Comparison of ENCODE assay signal across 20 cellular contexts in genomic region chr16:81276323-81276722, GRCh38. TPM values are rescaled to one million over a fixed set of nuclear protein-coding genes. Genes with fewer than 3 reads are reported as not detected.
DNase-seq lines count a peak whose midpoint lies in the region; ATAC-seq and TF ChIP-seq lines count a peak whose summit lies in the region.
"Had no signal": no experiment of that assay in that cellular context is flagged by ENCODE, and none has a peak within 500 bp of the region (broad histone marks: within the 10 kb centered on the region; RNA-seq: fewer than 3 reads in every experiment).

No MANE protein-coding gene starts in this region.

- no peak for DNase-seq in PC-9
- DNase-seq in stomach, result no peak
- no peak for DNase-seq in BE2C
- DNase-seq: activated CD4-positive, CD25-positive, alpha-beta regulatory T cell treated with anti-CD3 and anti-CD28 coated beads, Interleukin-2, amount 50 U/mL, for 72 hours; glutamatergic neuron; natural killer cell; NCI-H1694; NCI-H2171 treated with DMSO at 0.1 percent for 48 hours; NCI-H524 treated with DMSO at 0.1 percent for 48 hours; SJCRH30; uterus had no signal

- no peak for TF ChIP-seq EP300 in stomach (IDR thresholded peaks at IDR 0.05)

- POLR2A ChIA-PET in PC-9 (lab: Charles Lee; ENCODE audit: unreplicated experiment), result no interaction called here

- H3K4me2 ChIP-seq in PC-9, result no peak overlapping the region
- H3K4me2 ChIP-seq: BLaER1 treated with 17β-estradiol and CSF1 and Interleukin-3, amounts not matched to agents 10 nM and 100 nM had no signal

- no peak overlapping the region for H2AFZ ChIP-seq in PC-9

- H3K9me2 ChIP-seq in PC-9 (ENCODE audit: insufficient read depth), result no peaks in the 10 kb centered on the region

- no peaks in the 10 kb centered on the region for H3K79me2 ChIP-seq in PC-9 (ENCODE audit: low read depth)

- TF ChIP-seq CTCF in PC-9 (conservative IDR thresholded peaks at IDR 0.05), result no peak
- no peak for TF ChIP-seq CTCF in stomach (IDR thresholded peaks at IDR 0.05)
- no peak for TF ChIP-seq CTCF in BE2C (IDR thresholded peaks at IDR 0.05; ENCODE audit: low read depth, low read length)

- H3K36me3 ChIP-seq in PC-9 (ENCODE audit: low read depth), result no peaks in the 10 kb centered on the region
- no peaks in the 10 kb centered on the region for H3K36me3 ChIP-seq in esophagus (ENCODE audit: control insufficient read depth in 2 of 2, insufficient read depth in 2 of 2, low read length in 1 of 2)
- no peaks in the 10 kb centered on the region for H3K36me3 ChIP-seq in mucosa of rectum (ENCODE audit: control insufficient read depth in 2 of 2, insufficient read depth in 2 of 2, low read length in 2 of 2)
- H3K36me3 ChIP-seq in stomach, result no peaks in the 10 kb centered on the region
- H3K36me3 ChIP-seq in BE2C, result no peaks in the 10 kb centered on the region
- H3K36me3 ChIP-seq: BLaER1 treated with 17β-estradiol and CSF1 and Interleukin-3, amounts not matched to agents 10 nM and 100 nM; breast epithelium; pancreas; SJCRH30; uterus had no signal

- H3K27me3 ChIP-seq in PC-9 (ENCODE audit: insufficient read depth, low read depth), result no peaks in the 10 kb centered on the region
- H3K27me3 ChIP-seq in esophagus (ENCODE audit: control insufficient read depth in 1 of 2, insufficient read depth in 2 of 2, low read length in 2 of 2), result no peaks in the 10 kb centered on the region
- H3K27me3 ChIP-seq in mucosa of rectum (ENCODE audit: control insufficient read depth in 2 of 2, insufficient read depth in 2 of 2, low read length in 2 of 2), result no peaks in the 10 kb centered on the region
- H3K27me3 ChIP-seq in stomach, result no peaks in the 10 kb centered on the region
- no peaks in the 10 kb centered on the region for H3K27me3 ChIP-seq in BE2C
- H3K27me3 ChIP-seq: BLaER1 treated with 17β-estradiol and CSF1 and Interleukin-3, amounts not matched to agents 10 nM and 100 nM; breast epithelium; pancreas; SJCRH30; uterus had no signal

- H3K4me3 ChIP-seq in PC-9 (no peak overlapping the region), esophagus (ENCODE audit: low read depth in 1 of 2, low read length in 2 of 2) (no peak overlapping the region), mucosa of rectum (ENCODE audit: low read length in 2 of 2) (peak overlapping the region in 1 of 2 donors; percentile 3), stomach (no peak overlapping the region), BE2C (ENCODE audit: low read depth, low read length) (no peak overlapping the region)
- H3K4me3 ChIP-seq: BLaER1 treated with 17β-estradiol and CSF1 and Interleukin-3, amounts not matched to agents 10 nM and 100 nM; breast epithelium; pancreas; SJCRH30; uterus had no signal

- peaks cover 15% of the 10 kb centered on the region for H3F3A ChIP-seq in PC-9 (ENCODE audit: insufficient read depth, low read depth)

- H3K4me1 ChIP-seq in PC-9 (replicated peaks; ENCODE audit: insufficient read depth) (peaks cover 36% of the 10 kb centered on the region), esophagus (ENCODE audit: control insufficient read depth in 2 of 2, insufficient read depth in 2 of 2, low read length in 1 of 2) (peaks cover 4 to 22% of the 10 kb centered on the region in 2 donors), mucosa of rectum (ENCODE audit: control insufficient read depth in 2 of 2, insufficient read depth in 2 of 2, low read length in 2 of 2) (peaks cover 33 to 47% of the 10 kb centered on the region in 2 donors), stomach (peaks cover 22 to 33% (median 26%) of the 10 kb centered on the region in 4 donors), BE2C (peaks cover 7% of the 10 kb centered on the region)
- H3K4me1 ChIP-seq: breast epithelium, pancreas, SJCRH30, uterus had no signal

- intact Hi-C loops in PC-9 (cut with micrococcal nuclease; ENCODE audit: unreplicated experiment) (no loop called here), stomach (cut with DNase I; ENCODE audit: low total_unique reads) (no loop called here)

- H3K27ac ChIP-seq in PC-9 (peak overlapping the region; percentile 12; the same call in 1 of the 2 replicates), esophagus (ENCODE audit: low read depth in 2 of 2, low read length in 1 of 2) (peak overlapping the region; percentile 87 to 96), mucosa of rectum (ENCODE audit: low read depth in 2 of 2, low read length in 2 of 2) (peak overlapping the region; percentile 93 to 94), stomach (peak overlapping the region; percentile 73 to 88 (median 85))
- H3K27ac ChIP-seq: BLaER1 treated with 17β-estradiol and CSF1 and Interleukin-3, amounts not matched to agents 10 nM and 100 nM; breast epithelium; pancreas; SJCRH30; uterus had no signal

- H3K9me3 ChIP-seq in PC-9 (ENCODE audit: insufficient read depth, low read depth) (no peaks in the 10 kb centered on the region), esophagus (ENCODE audit: control insufficient read depth in 2 of 2, insufficient read depth in 1 of 2, low read depth in 1 of 2, low read length in 1 of 2) (no peaks in the 10 kb centered on the region), mucosa of rectum (ENCODE audit: control insufficient read depth in 2 of 2, low read length in 2 of 2) (no peaks in the 10 kb centered on the region), stomach (no peaks in the 10 kb centered on the region), BE2C (no peaks in the 10 kb centered on the region)
- H3K9me3 ChIP-seq: BLaER1 treated with 17β-estradiol and CSF1 and Interleukin-3, amounts not matched to agents 10 nM and 100 nM; breast epithelium; pancreas; SJCRH30; uterus had no signal

- no peak for TF ChIP-seq POLR2A in stomach (IDR thresholded peaks at IDR 0.05)

- WGBS in esophagus, 2 donors, result 83 to 86% methylated on average over 3 of the region's 3 CpGs
- 85 to 97% (median 94%) methylated on average over 2 to 3 of the region's 3 CpGs for WGBS in stomach, 5 donors

- no TSS peak for BruUV-seq in PC-9 (replicated peaks; lab: Mats Ljungman, UMichigan)

- CTCF ChIA-PET in PC-9 (lab: Charles Lee), result no interaction called here

- ATAC-seq in GM18909 (IDR thresholded peaks at IDR 0.05; ENCODE audit: poor library complexity, unreplicated experiment) (no peak), HG03196 (IDR thresholded peaks at IDR 0.05; ENCODE audit: unreplicated experiment) (no peak), GM18873 (IDR thresholded peaks at IDR 0.05; ENCODE audit: low FRiP score, unreplicated experiment) (no peak)

- H4K20me1 ChIP-seq in PC-9 (ENCODE audit: insufficient read depth), result no peaks in the 10 kb centered on the region
- H4K20me1 ChIP-seq: BLaER1 treated with 17β-estradiol and CSF1 and Interleukin-3, amounts not matched to agents 10 nM and 100 nM had no signal

- H3K9ac ChIP-seq in mucosa of rectum (ENCODE audit: low read depth in 1 of 2, low read length in 2 of 2), result peak overlapping the region in 1 of 2 donors; percentile 38
- H3K9ac ChIP-seq: BLaER1 treated with 17β-estradiol and CSF1 and Interleukin-3, amounts not matched to agents 10 nM and 100 nM had no signal

RNA-seq across cellular contexts. Expression of gene BCO1, which starts 37.8 kb away (rescaled TPM):
- 1.4 and 1.5 TPM in 2 replicates for total RNA-seq in PC-9 (2021)
- under 1 TPM; 0.16 to 0.41 TPM for polyA plus RNA-seq in esophagus
- 1 to 10 TPM in 2 of 5 donors, not detected in 3; 2.2 to 5.8 TPM for total RNA-seq in stomach
- polyA plus RNA-seq in stomach, result 1 to 10 TPM in 1 of 3 donors, under 1 TPM in 2; 0.38 to 2.1 (median 0.44) TPM
- not detected for polyA plus RNA-seq in BE2C (2012; ENCODE audit: insufficient read depth, insufficient read length, low read depth)
- total RNA-seq: LHCN-M2, natural killer cell, SJCRH30 had no signal

RNA-seq across cellular contexts. Expression of gene GAN, which starts 38.4 kb away (rescaled TPM):
- total RNA-seq in PC-9 (2021), result 11.9 TPM in 2 replicates
- polyA plus RNA-seq in esophagus, result 1 to 10 TPM; 2.9 to 6.8 TPM
- 10 to 100 TPM in 4 of 5 donors, 1 to 10 TPM in 1; 3.6 to 38.5 (median 12.3) TPM for total RNA-seq in stomach
- 1 to 10 TPM in 1 of 3 donors, under 1 TPM in 2; 0.56 to 2.3 (median 0.76) TPM for polyA plus RNA-seq in stomach
- polyA plus RNA-seq in BE2C (2012; ENCODE audit: insufficient read depth, insufficient read length, low read depth), result 1.8 TPM

Comparison
In these comparisons a context has a peak if more than half of its experiments do, and no peak if none do; other contexts are left out.
1. H3K27ac ChIP-seq: peak in every context shown above with its lines; median percentile 94 in mucosa of rectum; 92 in esophagus; 85 in stomach; 12 in PC-9.